ENCODE assay signal across 8 cellular contexts in genomic region chr10:115033898-115034297, GRCh38.
"Had no signal": no experiment of that assay in that cellular context is flagged by ENCODE, and none has a peak within 500 bp of the region (broad histone marks: within the 10 kb centered on the region; RNA-seq: fewer than 3 reads in every experiment).

No MANE protein-coding gene starts in this region.

- ATAC-seq: GM12878 had no signal

- DNase-seq: GDM1, GF-D8 had no signal

- FAIRE-seq: G401.6, GM12878, GM12891, GM12892, GM18507, GM19239 had no signal

- H3K4me3 ChIP-seq: GM12878 had no signal
